ENCODE assay signal across 24 cellular contexts in the genomic region with DNA sequence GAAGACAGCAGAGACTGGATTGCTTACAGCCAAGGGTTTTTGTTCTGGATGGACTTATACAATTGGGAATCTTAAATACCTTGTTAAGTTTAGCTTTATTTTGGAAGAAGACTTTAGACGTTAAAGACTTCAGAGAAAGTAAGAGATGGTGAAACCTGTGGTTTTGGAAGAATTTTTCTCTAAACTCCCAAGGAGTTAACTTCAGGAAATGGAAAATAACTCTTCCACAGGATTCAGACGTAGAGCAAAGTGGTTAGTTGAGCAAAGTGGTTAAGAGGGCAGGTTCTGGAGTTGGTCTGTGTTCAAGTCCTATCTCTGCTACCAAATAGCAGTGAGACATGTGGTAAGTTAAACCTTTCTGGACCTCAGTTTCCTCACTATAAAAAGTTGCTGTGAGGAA. TPM values are rescaled to one million over a fixed set of nuclear protein-coding genes. Genes with fewer than 3 reads are reported as not detected.
DNase-seq lines count a peak whose midpoint lies in the region; ATAC-seq and TF ChIP-seq lines count a peak whose summit lies in the region.
"Had no signal": no experiment of that assay in that cellular context is flagged by ENCODE, and none has a peak within 500 bp of the region (broad histone marks: within the 10 kb centered on the region; RNA-seq: fewer than 3 reads in every experiment).

No MANE protein-coding gene starts in this region.

- DNase-seq in activated CD8-positive, alpha-beta T cell treated with anti-CD3 and anti-CD28 coated beads for 36 hours: no peak
- no peak for DNase-seq in activated CD8-positive, alpha-beta T cell treated with anti-CD3 and anti-CD28 coated beads, Interleukin-2, amount 10 ng/mL, durations not matched to agents 7 days and 5 days
- DNase-seq in adipocyte (ENCODE audit: low read depth) (peak; percentile 20), activated gamma-delta T cell (lab: John Stamatoyannopoulos, UW) (no peak), NCI-H187 treated with DMSO at 0.1 percent for 48 hours (lab: John Stamatoyannopoulos, UW) (no peak), UCSD-AML1 (lab: John Stamatoyannopoulos, UW; ENCODE audit: unreplicated experiment) (no peak)
- no peak for DNase-seq in stimulated activated effector memory CD8-positive, alpha-beta T cell treated with anti-CD3 and anti-CD28 coated beads, Interleukin-12 subunit alpha, Interleukin-12 subunit beta, amount 100 ng/mL, for 72 hours (ENCODE audit: low spot score in 2 of 2)
- DNase-seq: brain microvascular endothelial cell; endodermal cell; esophagus squamous epithelium; GDM1; KBM-7; NCI-H1436; NCI-H2107; NCI-H510A; NK-92 treated with Interleukin-12 subunit alpha and Interleukin-12 subunit beta, amount 100 ng/mL, for 24 hours; psoas muscle; SIG-M5; T-cell had no signal

- intact Hi-C loops in activated CD8-positive, alpha-beta T cell treated with anti-CD3 and anti-CD28 coated beads for 36 hours (cut with micrococcal nuclease): no loop called here

- H3K4me3 ChIP-seq in adipocyte (ENCODE audit: low read length) (no peak overlapping the region), gastroesophageal sphincter (no peak overlapping the region)
- H3K4me3 ChIP-seq: esophagus squamous epithelium, psoas muscle had no signal

- peak overlapping the region in 3 of 4 donors; percentile 11 to 50 (median 29) for H3K27ac ChIP-seq in gastroesophageal sphincter
- H3K27ac ChIP-seq: brain microvascular endothelial cell, esophagus squamous epithelium, neutrophil, psoas muscle had no signal

- H3K36me3 ChIP-seq in adipocyte (ENCODE audit: control insufficient read depth, insufficient read depth, low read length, severe bottlenecking) (peaks cover 36% of the 10 kb centered on the region), gastroesophageal sphincter (peaks cover 0 to 45% of the 10 kb centered on the region in 2 donors)

- H3K4me1 ChIP-seq in adipocyte (ENCODE audit: control insufficient read depth, insufficient read depth, low read length) (peaks cover 33% of the 10 kb centered on the region), gastroesophageal sphincter (peaks cover 0 to 32% (median 7%) of the 10 kb centered on the region in 3 donors)
- H3K4me1 ChIP-seq: psoas muscle had no signal

- peak overlapping the region; percentile 47 for H3K9ac ChIP-seq in adipocyte (ENCODE audit: low read length)

- POLR2A ChIA-PET in activated CD8-positive, alpha-beta T cell treated with anti-CD3 and anti-CD28 coated beads for 36 hours (lab: Charles Lee): interaction anchor here (1.6 kb wide), 1 partner anchor 13 kb away, joined by 7 read pairs; a partner anchor contains a TSS
- POLR2A ChIA-PET in activated CD8-positive, alpha-beta T cell treated with anti-CD3 and anti-CD28 coated beads, Interleukin-2, amount 10 ng/mL, durations not matched to agents 7 days and 5 days (lab: Charles Lee): no interaction called here

- no peak for TF ChIP-seq POLR2A in gastroesophageal sphincter (IDR thresholded peaks at IDR 0.05)

- peaks cover 47% of the 10 kb centered on the region for H3K4me1 Mint-ChIP-seq in activated CD8-positive, alpha-beta T cell treated with anti-CD3 and anti-CD28 coated beads for 36 hours (ENCODE audit: low read depth)
- peaks cover 28% of the 10 kb centered on the region for H3K4me1 Mint-ChIP-seq in activated CD8-positive, alpha-beta T cell treated with anti-CD3 and anti-CD28 coated beads, Interleukin-2, amount 10 ng/mL, durations not matched to agents 7 days and 5 days (ENCODE audit: low read depth)
- H3K4me1 Mint-ChIP-seq in stimulated activated effector memory CD8-positive, alpha-beta T cell treated with anti-CD3 and anti-CD28 coated beads, Interleukin-12 subunit alpha, Interleukin-12 subunit beta, amount 100 ng/mL, for 72 hours: peaks cover 45% of the 10 kb centered on the region

- no peaks in the 10 kb centered on the region for H3K9me3 Mint-ChIP-seq in activated CD8-positive, alpha-beta T cell treated with anti-CD3 and anti-CD28 coated beads for 36 hours
- no peaks in the 10 kb centered on the region for H3K9me3 Mint-ChIP-seq in activated CD8-positive, alpha-beta T cell treated with anti-CD3 and anti-CD28 coated beads, Interleukin-2, amount 10 ng/mL, durations not matched to agents 7 days and 5 days (ENCODE audit: insufficient read depth)
- H3K9me3 Mint-ChIP-seq in stimulated activated effector memory CD8-positive, alpha-beta T cell treated with anti-CD3 and anti-CD28 coated beads, Interleukin-12 subunit alpha, Interleukin-12 subunit beta, amount 100 ng/mL, for 72 hours: no peaks in the 10 kb centered on the region
- H3K9me3 Mint-ChIP-seq: activated T-helper 17 cell treated with anti-CD3 and anti-CD28 coated beads, Interleukin-2, amount 50 U/mL, for 72 hours; endodermal cell; T-cell had no signal

- peak overlapping the region; percentile 21 for H3K27ac Mint-ChIP-seq in activated CD8-positive, alpha-beta T cell treated with anti-CD3 and anti-CD28 coated beads for 36 hours
- no peak overlapping the region for H3K27ac Mint-ChIP-seq in activated CD8-positive, alpha-beta T cell treated with anti-CD3 and anti-CD28 coated beads, Interleukin-2, amount 10 ng/mL, durations not matched to agents 7 days and 5 days
- H3K27ac Mint-ChIP-seq in stimulated activated effector memory CD8-positive, alpha-beta T cell treated with anti-CD3 and anti-CD28 coated beads, Interleukin-12 subunit alpha, Interleukin-12 subunit beta, amount 100 ng/mL, for 72 hours: peak overlapping the region; percentile 30
- H3K27ac Mint-ChIP-seq: activated naive CD8-positive, alpha-beta T cell; activated T-helper 17 cell treated with anti-CD3 and anti-CD28 coated beads, Interleukin-2, amount 50 U/mL, for 72 hours; B cell; endodermal cell; T-cell had no signal

- H3K27me3 ChIP-seq in adipocyte (replicated peaks; ENCODE audit: control insufficient read depth, insufficient read depth, low read length): no peaks in the 10 kb centered on the region
- no peaks in the 10 kb centered on the region for H3K27me3 ChIP-seq in gastroesophageal sphincter
- H3K27me3 ChIP-seq: brain microvascular endothelial cell, esophagus squamous epithelium, neutrophil had no signal

- 35 to 54% methylated on average over 2 of the region's 2 CpGs for WGBS in gastroesophageal sphincter (ENCODE audit: low coverage in 1 of 2), 2 donors

- no peak overlapping the region for H3K4me3 Mint-ChIP-seq in activated CD8-positive, alpha-beta T cell treated with anti-CD3 and anti-CD28 coated beads for 36 hours
- no peak overlapping the region for H3K4me3 Mint-ChIP-seq in activated CD8-positive, alpha-beta T cell treated with anti-CD3 and anti-CD28 coated beads, Interleukin-2, amount 10 ng/mL, durations not matched to agents 7 days and 5 days
- H3K4me3 Mint-ChIP-seq in stimulated activated effector memory CD8-positive, alpha-beta T cell treated with anti-CD3 and anti-CD28 coated beads, Interleukin-12 subunit alpha, Interleukin-12 subunit beta, amount 100 ng/mL, for 72 hours: no peak overlapping the region
- H3K4me3 Mint-ChIP-seq: activated naive CD8-positive, alpha-beta T cell; activated T-helper 17 cell treated with anti-CD3 and anti-CD28 coated beads, Interleukin-2, amount 50 U/mL, for 72 hours; B cell; endodermal cell; T-cell had no signal

- no peaks in the 10 kb centered on the region for H3K27me3 Mint-ChIP-seq in activated CD8-positive, alpha-beta T cell treated with anti-CD3 and anti-CD28 coated beads for 36 hours
- H3K27me3 Mint-ChIP-seq in activated CD8-positive, alpha-beta T cell treated with anti-CD3 and anti-CD28 coated beads, Interleukin-2, amount 10 ng/mL, durations not matched to agents 7 days and 5 days (ENCODE audit: low read depth): no peaks in the 10 kb centered on the region
- H3K27me3 Mint-ChIP-seq: activated naive CD8-positive, alpha-beta T cell; activated T-helper 17 cell treated with anti-CD3 and anti-CD28 coated beads, Interleukin-2, amount 50 U/mL, for 72 hours; B cell; T-cell had no signal

- H3K9me3 ChIP-seq in adipocyte (ENCODE audit: control insufficient read depth, low read length) (no peaks in the 10 kb centered on the region), gastroesophageal sphincter (no peaks in the 10 kb centered on the region)
- H3K9me3 ChIP-seq: esophagus squamous epithelium, neutrophil, psoas muscle had no signal

- no peak for TF ChIP-seq EP300 in gastroesophageal sphincter (IDR thresholded peaks at IDR 0.05)

- no peak for ATAC-seq in activated CD8-positive, alpha-beta T cell treated with anti-CD3 and anti-CD28 coated beads for 36 hours
- ATAC-seq in activated CD8-positive, alpha-beta T cell treated with anti-CD3 and anti-CD28 coated beads, Interleukin-2, amount 10 ng/mL, durations not matched to agents 7 days and 5 days: no peak
- no peak for ATAC-seq in gastroesophageal sphincter
- ATAC-seq in stimulated activated effector memory CD8-positive, alpha-beta T cell treated with anti-CD3 and anti-CD28 coated beads, Interleukin-12 subunit alpha, Interleukin-12 subunit beta, amount 100 ng/mL, for 72 hours: no peak
- ATAC-seq: psoas muscle, T-cell had no signal

- peaks cover 66% of the 10 kb centered on the region for H3K36me3 Mint-ChIP-seq in activated CD8-positive, alpha-beta T cell treated with anti-CD3 and anti-CD28 coated beads for 36 hours (ENCODE audit: low read depth)
- peaks cover 69% of the 10 kb centered on the region for H3K36me3 Mint-ChIP-seq in activated CD8-positive, alpha-beta T cell treated with anti-CD3 and anti-CD28 coated beads, Interleukin-2, amount 10 ng/mL, durations not matched to agents 7 days and 5 days (ENCODE audit: low read depth)
- peaks cover 100% of the 10 kb centered on the region for H3K36me3 Mint-ChIP-seq in stimulated activated effector memory CD8-positive, alpha-beta T cell treated with anti-CD3 and anti-CD28 coated beads, Interleukin-12 subunit alpha, Interleukin-12 subunit beta, amount 100 ng/mL, for 72 hours

- CTCF ChIA-PET in activated CD8-positive, alpha-beta T cell treated with anti-CD3 and anti-CD28 coated beads for 36 hours (lab: Charles Lee): interaction anchor here (0.6 to 1.3 kb wide), 3 partner anchors 9 to 25 kb away, joined by 3 to 4 read pairs (median 3); no protein-coding TSS in a partner anchor
- CTCF ChIA-PET in activated CD8-positive, alpha-beta T cell treated with anti-CD3 and anti-CD28 coated beads, Interleukin-2, amount 10 ng/mL, durations not matched to agents 7 days and 5 days (lab: Charles Lee): no interaction called here

- TF ChIP-seq CTCF in activated CD8-positive, alpha-beta T cell treated with anti-CD3 and anti-CD28 coated beads for 36 hours (IDR thresholded peaks at IDR 0.05): no peak
- no peak for TF ChIP-seq CTCF in gastroesophageal sphincter (IDR thresholded peaks at IDR 0.05)

RNA-seq across cellular contexts. Expression of a gene that starts 12.8 kb away (rescaled TPM):
- 10 to 100 TPM; 87.7 to 89.1 TPM for total RNA-seq in activated CD8-positive, alpha-beta T cell treated with anti-CD3 and anti-CD28 coated beads for 36 hours
- total RNA-seq in activated CD8-positive, alpha-beta T cell treated with anti-CD3 and anti-CD28 coated beads, Interleukin-2, amount 10 ng/mL, durations not matched to agents 7 days and 5 days: 10 to 100 TPM; 78.7 to 84.1 TPM
- 100 to 1,000 TPM in 1 of 4 donors, 10 to 100 TPM in 3; 62.8 to 103 (median 96.6) TPM for total RNA-seq in gastroesophageal sphincter
